Comparison of ENCODE assay signal across 1 cellular context in genomic region chr3:156455839-156456238, GRCh38.
A peak's percentile ranks its signal among the peaks of the same experiment; 100 is the strongest.
TF ChIP-seq lines count a peak whose summit lies in the region.

No MANE protein-coding gene starts in this region.

TF ChIP-seq in K562, 482 proteins besides CTCF, POLR2A, EP300 and RAD21 (continued from another document and continues in another):
- no peak for TF ChIP-seq MLX (CRISPR knock-in tag; conservative IDR thresholded peaks at IDR 0.05)
- peak; percentile 90; the same call in 1 of the 2 replicates for TF ChIP-seq HSF4 (CRISPR knock-in tag; IDR thresholded peaks at IDR 0.05; ENCODE audit: borderline replicate concordance)
- no peak for TF ChIP-seq ZNF407 (IDR thresholded peaks at IDR 0.05; ENCODE audit: low read depth)
- TF ChIP-seq NBN (IDR thresholded peaks at IDR 0.05; ENCODE audit: low read depth), result no peak
- peak; percentile 88 for TF ChIP-seq ZNF668 (CRISPR knock-in tag; IDR thresholded peaks at IDR 0.05)
- TF ChIP-seq MTA1 (IDR thresholded peaks at IDR 0.05; ENCODE audit: borderline replicate concordance), result no peak
- TF ChIP-seq SLC30A9 (CRISPR knock-in tag; IDR thresholded peaks at IDR 0.05), result no peak
- no peak for TF ChIP-seq MCM2 (IDR thresholded peaks at IDR 0.05; ENCODE audit: low read depth)
- no peak for TF ChIP-seq ZFPM2 (CRISPR knock-in tag; IDR thresholded peaks at IDR 0.05)
- TF ChIP-seq PYGO2 (tag; IDR thresholded peaks at IDR 0.05), result peak; percentile 51; the same call in 1 of the 2 replicates
- no peak for TF ChIP-seq C11orf30 (IDR thresholded peaks at IDR 0.05; ENCODE audit: low read depth)
- no peak for TF ChIP-seq SMAD1 (IDR thresholded peaks at IDR 0.05; ENCODE audit: low read depth, low read length, partially characterized antibody)
- TF ChIP-seq DIDO1 (tag; IDR thresholded peaks at IDR 0.05; ENCODE audit: low read depth), result peak; percentile 43; the same call in 1 of the 2 replicates
- no peak for TF ChIP-seq ZNF507 (tag; conservative IDR thresholded peaks at IDR 0.05)
- TF ChIP-seq KDM2B (CRISPR knock-in tag; IDR thresholded peaks at IDR 0.05), result no peak
- no peak for TF ChIP-seq NKRF (IDR thresholded peaks at IDR 0.05; ENCODE audit: borderline replicate concordance)
- no peak for TF ChIP-seq LARP7 (IDR thresholded peaks at IDR 0.05)
- 0 out of 2 replicates have a peak, but pooled peaks have one; percentile 21 for TF ChIP-seq ZNF239 (CRISPR knock-in tag; IDR thresholded peaks at IDR 0.05)
- TF ChIP-seq ZNF140 (CRISPR knock-in tag; IDR thresholded peaks at IDR 0.05), result peak; percentile 90
- no peak for TF ChIP-seq TAF15 (IDR thresholded peaks at IDR 0.05; ENCODE audit: low read depth, low read length)
- TF ChIP-seq ZNF184 (CRISPR knock-in tag; IDR thresholded peaks at IDR 0.05), result no peak
- TF ChIP-seq HEY1 (CRISPR knock-in tag; IDR thresholded peaks at IDR 0.05; ENCODE audit: borderline replicate concordance), result no peak
- TF ChIP-seq CBFB (CRISPR knock-in tag; IDR thresholded peaks at IDR 0.05), result no peak
- TF ChIP-seq DNMT1 (IDR thresholded peaks at IDR 0.05), result no peak
- TF ChIP-seq CBX5 (IDR thresholded peaks at IDR 0.05; ENCODE audit: borderline replicate concordance, low read depth), result no peak
- TF ChIP-seq IRF2 (CRISPR knock-in tag; IDR thresholded peaks at IDR 0.05), result no peak
- 0 out of 2 replicates have a peak, but pooled peaks have one; percentile 19 for TF ChIP-seq GMEB1 (CRISPR knock-in tag; IDR thresholded peaks at IDR 0.05)
- no peak for TF ChIP-seq MED1 (CRISPR knock-in tag; IDR thresholded peaks at IDR 0.05; ENCODE audit: borderline replicate concordance)
- peak; percentile 8; the same call in 1 of the 2 replicates for TF ChIP-seq NFE2L1 (tag; IDR thresholded peaks at IDR 0.05; ENCODE audit: borderline replicate concordance, low read depth)
- no peak for TF ChIP-seq ETS2 (tag; IDR thresholded peaks at IDR 0.05; ENCODE audit: borderline replicate concordance, poor library complexity, severe bottlenecking)
- TF ChIP-seq PKNOX1 (IDR thresholded peaks at IDR 0.05), result no peak
- peak; percentile 93 for TF ChIP-seq ZNF589 (CRISPR knock-in tag; IDR thresholded peaks at IDR 0.05; ENCODE audit: low read depth)
- TF ChIP-seq CGGBP1 (CRISPR knock-in tag; IDR thresholded peaks at IDR 0.05), result no peak
- no peak for TF ChIP-seq CBFA2T3 (IDR thresholded peaks at IDR 0.05)
- TF ChIP-seq NR0B1 (IDR thresholded peaks at IDR 0.05; ENCODE audit: partially characterized antibody), result no peak
- TF ChIP-seq ZNF561 (CRISPR knock-in tag; conservative IDR thresholded peaks at IDR 0.05), result 0 out of 2 replicates have a peak, but pooled peaks have one; percentile 42
- TF ChIP-seq DACH1 (IDR thresholded peaks at IDR 0.05; ENCODE audit: partially characterized antibody), result no peak
- TF ChIP-seq RBM14 (IDR thresholded peaks at IDR 0.05; ENCODE audit: borderline replicate concordance, insufficient read depth, low read depth, low read length), result no peak
- TF ChIP-seq SRSF3 (IDR thresholded peaks at IDR 0.05; ENCODE audit: insufficient read depth, low read length), result no peak
- TF ChIP-seq OTX1 (CRISPR knock-in tag; IDR thresholded peaks at IDR 0.05), result 0 out of 2 replicates have a peak, but pooled peaks have one; percentile 60
- TF ChIP-seq ZBTB12 (CRISPR knock-in tag; IDR thresholded peaks at IDR 0.05), result peak; percentile 55; the same call in 1 of the 2 replicates
- no peak for TF ChIP-seq EP400 (IDR thresholded peaks at IDR 0.05)
- TF ChIP-seq ZNF639 (CRISPR knock-in tag; conservative IDR thresholded peaks at IDR 0.05 in 1 of 2, IDR thresholded peaks at IDR 0.05 in 1 of 2), result peak in 1 of 2 experiments; percentile 81; a peak in 2 of 4 replicates
- TF ChIP-seq TOE1 (IDR thresholded peaks at IDR 0.05; ENCODE audit: borderline replicate concordance), result peak; percentile 94
- TF ChIP-seq TOE1 (CRISPR knock-in tag; IDR thresholded peaks at IDR 0.05; ENCODE audit: borderline replicate concordance, low read depth), result no peak
- no peak for TF ChIP-seq CBX1 (IDR thresholded peaks at IDR 0.05; ENCODE audit: low read depth)
- TF ChIP-seq ZC3H8 (IDR thresholded peaks at IDR 0.05), result no peak
- TF ChIP-seq TFE3 (CRISPR knock-in tag; IDR thresholded peaks at IDR 0.05), result peak; percentile 95
